ENCODE assay signal across 10 cellular contexts in the genomic region with DNA sequence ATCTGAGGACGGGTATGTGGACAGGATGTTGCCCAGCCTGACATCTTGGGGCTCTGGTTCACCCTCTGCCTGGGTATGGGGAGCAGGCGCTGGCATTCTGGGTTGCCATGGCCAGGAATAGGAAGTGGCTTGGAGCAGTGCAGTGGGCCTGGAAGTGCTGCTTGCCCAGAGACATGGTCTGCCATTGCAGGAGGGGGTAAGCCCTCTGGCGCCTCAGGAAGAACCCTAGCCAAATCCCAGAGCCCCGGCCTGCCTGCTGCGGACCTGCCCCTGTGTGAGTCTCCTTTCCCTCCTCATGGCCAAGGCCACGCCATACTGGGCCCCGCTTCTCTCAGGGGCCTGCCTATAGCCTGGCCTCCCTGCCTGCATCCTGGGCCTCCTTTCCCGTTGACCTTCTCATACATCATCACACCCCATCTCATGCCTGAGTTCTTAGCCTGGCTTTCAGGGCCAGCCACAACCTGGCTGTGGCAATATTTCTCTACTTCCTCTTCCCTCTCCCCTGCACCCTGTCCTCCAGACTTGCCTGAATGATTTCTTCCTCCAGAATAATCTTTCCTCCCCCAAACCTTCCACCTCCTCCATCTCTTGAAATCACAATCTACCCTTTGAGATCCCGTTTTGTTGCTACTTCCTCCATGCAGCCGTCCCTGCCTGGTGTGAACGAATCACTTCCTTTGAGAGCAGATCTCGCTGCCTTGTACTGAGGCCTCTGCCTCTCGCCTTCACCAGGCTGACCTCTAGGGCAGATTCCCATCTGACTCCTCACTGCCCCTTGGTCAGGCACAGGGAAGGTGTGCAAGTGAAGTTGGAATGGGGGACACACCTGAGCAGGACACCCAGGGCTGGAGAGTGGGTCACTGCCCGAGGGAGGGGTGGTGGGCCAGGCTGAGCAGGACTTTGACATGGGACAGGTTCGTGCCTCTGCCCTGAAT. TPM values are rescaled to one million over a fixed set of nuclear protein-coding genes. Genes with fewer than 3 reads are reported as not detected.
DNase-seq lines count a peak whose midpoint lies in the region; ATAC-seq, FAIRE-seq and TF ChIP-seq lines count a peak whose summit lies in the region.
"Had no signal": no experiment of that assay in that cellular context is flagged by ENCODE, and none has a peak within 500 bp of the region (broad histone marks: within the 10 kb centered on the region; RNA-seq: fewer than 3 reads in every experiment).

No MANE protein-coding gene starts in this region.

- H3K9ac ChIP-seq in astrocyte (ENCODE audit: low read length) = no peak overlapping the region

- ATAC-seq in left cardiac atrium (no peak), HG03135 (IDR thresholded peaks at IDR 0.05; ENCODE audit: unreplicated experiment) (no peak)

- no peaks in the 10 kb centered on the region for H3K27me3 Mint-ChIP-seq in astrocyte (ENCODE audit: low read depth, unreplicated experiment)

- no peak for TF ChIP-seq POLR2A in vagina (IDR thresholded peaks at IDR 0.05)

- H3K4me3 Mint-ChIP-seq in astrocyte (ENCODE audit: unreplicated experiment) = peak overlapping the region; percentile 4
- H3K4me3 Mint-ChIP-seq: activated naive CD8-positive, alpha-beta T cell treated with anti-CD3 and anti-CD28 coated beads, Interleukin-2, amount 10 ng/mL, durations not matched to agents 7 days and 5 days had no signal

- no peak for FAIRE-seq in astrocyte (lab: Jason Lieb, UNC)

- H3K4me2 ChIP-seq in astrocyte (ENCODE audit: low read length) = peak overlapping the region; percentile 74

- intact Hi-C loops in cardiac septum (cut with DNase I) (no loop called here), left cardiac atrium (cut with DNase I) (no loop called here), vagina (cut with DNase I) (no loop called here)

- H3K9me3 Mint-ChIP-seq in astrocyte (ENCODE audit: unreplicated experiment) = no peaks in the 10 kb centered on the region
- H3K9me3 Mint-ChIP-seq: activated naive CD8-positive, alpha-beta T cell treated with anti-CD3 and anti-CD28 coated beads, Interleukin-2, amount 10 ng/mL, durations not matched to agents 7 days and 5 days had no signal

- H3K4me3 ChIP-seq in astrocyte (ENCODE audit: insufficient read depth, low read depth, low read length) (no peak overlapping the region), mesodermal cell (ENCODE audit: extremely low read depth, insufficient read depth, low read length, poor library complexity, severe bottlenecking) (no peak overlapping the region), vagina (no peak overlapping the region)

- H3K27ac ChIP-seq in astrocyte (ENCODE audit: low read depth, low read length) = no peak overlapping the region
- H3K27ac ChIP-seq in mesodermal cell (ENCODE audit: low read depth, low read length, severe bottlenecking) = peak overlapping the region; percentile 98
- peak overlapping the region; percentile 93 for H3K27ac ChIP-seq in vagina

- peaks cover 30% of the 10 kb centered on the region for H3K4me1 ChIP-seq in astrocyte (ENCODE audit: insufficient read depth, low read length)
- H3K4me1 ChIP-seq in mesodermal cell (ENCODE audit: control insufficient read depth, insufficient read depth, low read length, poor library complexity, severe bottlenecking) = peaks cover 51% of the 10 kb centered on the region
- peaks cover 60% of the 10 kb centered on the region for H3K4me1 ChIP-seq in vagina

- H3K79me2 ChIP-seq in astrocyte (ENCODE audit: insufficient read depth, low read length) = peaks cover 43% of the 10 kb centered on the region

- H3K27me3 ChIP-seq in astrocyte (ENCODE audit: insufficient read depth, low read length) (no peaks in the 10 kb centered on the region), vagina (no peaks in the 10 kb centered on the region)

- H3K36me3 Mint-ChIP-seq in astrocyte (ENCODE audit: low read depth, unreplicated experiment) = no peaks in the 10 kb centered on the region
- H3K36me3 Mint-ChIP-seq: activated naive CD8-positive, alpha-beta T cell treated with anti-CD3 and anti-CD28 coated beads, Interleukin-2, amount 10 ng/mL, durations not matched to agents 7 days and 5 days had no signal

- H3K9me3 ChIP-seq in astrocyte (ENCODE audit: insufficient read depth, low read depth, low read length) (no peaks in the 10 kb centered on the region), mesodermal cell (ENCODE audit: control insufficient read depth, low read length) (no peaks in the 10 kb centered on the region), vagina (no peaks in the 10 kb centered on the region)
- H3K9me3 ChIP-seq: Caco-2 had no signal

- WGBS in mesodermal cell (ENCODE audit: insufficient coverage in 2 of 2), 2 experiments = 75 to 85% methylated on average over 12 to 14 of the region's 15 CpGs

- H4K20me1 ChIP-seq in astrocyte (ENCODE audit: insufficient read depth, low read length) = peaks cover 61% of the 10 kb centered on the region

- DNase-seq in cardiac septum (ENCODE audit: low spot score) (peak; percentile 71), left cardiac atrium (no peak), astrocyte (ENCODE audit: low read depth) (no peak), vagina (ENCODE audit: extremely low spot score in 2 of 2) (no peak), hepatic stellate cell (ENCODE audit: low spot score) (no peak), GM03348 (ENCODE audit: low spot score) (no peak)

- H3K36me3 ChIP-seq in astrocyte (ENCODE audit: insufficient read depth, low read length) (no peaks in the 10 kb centered on the region), mesodermal cell (ENCODE audit: control insufficient read depth, insufficient read depth, low read length) (peaks cover 2% of the 10 kb centered on the region), vagina (no peaks in the 10 kb centered on the region)

- peak overlapping the region; percentile 88 for H3K27ac Mint-ChIP-seq in astrocyte (ENCODE audit: unreplicated experiment)
- H3K27ac Mint-ChIP-seq: activated naive CD8-positive, alpha-beta T cell treated with anti-CD3 and anti-CD28 coated beads, Interleukin-2, amount 10 ng/mL, durations not matched to agents 7 days and 5 days had no signal

- peak overlapping the region; percentile 15 for H2AFZ ChIP-seq in astrocyte (ENCODE audit: low read depth, low read length)

- no peak for TF ChIP-seq CTCF in astrocyte (IDR thresholded peaks at IDR 0.05; ENCODE audit: insufficient read depth, low read depth, low read length)
- TF ChIP-seq CTCF in vagina (IDR thresholded peaks at IDR 0.05) = no peak

- peaks cover 23% of the 10 kb centered on the region for H3K4me1 Mint-ChIP-seq in astrocyte (ENCODE audit: low read depth, unreplicated experiment)

RNA-seq across cellular contexts. Expression of a gene that starts 5.2 kb away (rescaled TPM):
- 4.0 TPM for total RNA-seq in cardiac septum
- total RNA-seq in left cardiac atrium = 1 to 10 TPM; 5.6 to 5.9 TPM
- total RNA-seq in astrocyte = 13.1 and 17.4 TPM in 2 replicates
- 37.2 TPM for polyA plus RNA-seq in mesodermal cell (2013, experiment 1 of 2)
- polyA plus RNA-seq in mesodermal cell (2013, experiment 2 of 2) = 32.1 TPM
- 15.0 TPM for total RNA-seq in vagina

RNA-seq across cellular contexts. Expression of a gene that starts 30.7 kb away (rescaled TPM):
- total RNA-seq in cardiac septum = not detected
- under 1 TPM in 1 of 2 donors, not detected in 1; 0.97 TPM for total RNA-seq in left cardiac atrium
- total RNA-seq in astrocyte = 0.67 and 1.3 TPM in 2 replicates
- not detected for polyA plus RNA-seq in mesodermal cell (2013, experiment 1 of 2)
- polyA plus RNA-seq in mesodermal cell (2013, experiment 2 of 2) = not detected
- total RNA-seq in vagina = not detected
- total RNA-seq: activated naive CD8-positive, alpha-beta T cell treated with anti-CD3 and anti-CD28 coated beads, Interleukin-2, amount 10 ng/mL, durations not matched to agents 7 days and 5 days had no signal

RNA-seq across cellular contexts. Expression of a gene that starts 37.7 kb away (rescaled TPM):
- total RNA-seq in cardiac septum (not detected), left cardiac atrium (not detected), astrocyte (not detected in 2 replicates), vagina (not detected)
- polyA plus RNA-seq in mesodermal cell (2013, experiment 1 of 2) = not detected
- polyA plus RNA-seq in mesodermal cell (2013, experiment 2 of 2) = not detected
- total RNA-seq: activated naive CD8-positive, alpha-beta T cell treated with anti-CD3 and anti-CD28 coated beads, Interleukin-2, amount 10 ng/mL, durations not matched to agents 7 days and 5 days; Caco-2 had no signal

RNA-seq across cellular contexts. Expression of a gene that starts 56.1 kb away (rescaled TPM):
- total RNA-seq in cardiac septum (3.0 TPM), left cardiac atrium (10 to 100 TPM in 1 of 2 donors, 1 to 10 TPM in 1; 7.5 to 11.1 TPM), astrocyte (0.16 TPM in 1 of 2 replicates, not detected in the other), vagina (9.1 TPM)
- 6.3 TPM for polyA plus RNA-seq in mesodermal cell (2013, experiment 1 of 2)
- polyA plus RNA-seq in mesodermal cell (2013, experiment 2 of 2) = 4.5 TPM
